In genomic region chr11:66288866-66289547, GRCh38 we compare ENCODE assay signal across 8 cellular contexts. TPM values are rescaled to one million over a fixed set of nuclear protein-coding genes. Genes with fewer than 3 reads are reported as not detected.
DNase-seq lines count a peak whose midpoint lies in the region; ATAC-seq, FAIRE-seq and TF ChIP-seq lines count a peak whose summit lies in the region.

YIF1A (minus strand) TSS chr11:66289143; CDS start chr11:66288985, 158 bp downstream.

- TF ChIP-seq CTCF in cardiac muscle cell (IDR thresholded peaks at IDR 0.05; ENCODE audit: low read depth, low read length): no peak
- peak; percentile 11 for TF ChIP-seq CTCF in parathyroid adenoma (IDR thresholded peaks at IDR 0.05)
- TF ChIP-seq CTCF in tibial nerve (IDR thresholded peaks at IDR 0.05): peak in 2 of 5 experiments; percentile 32 to 63

- DNase-seq in GM12891 (ENCODE audit: insufficient read length, low spot score) (peak; percentile 100), NCI-H1436 treated with DMSO at 0.1 percent for 48 hours (lab: John Stamatoyannopoulos, UW) (peak; percentile 94), T-cell (peak; percentile 90 to 99 (median 98)), cardiac muscle cell (ENCODE audit: low read depth in 1 of 2, low spot score in 1 of 2) (peak; percentile 99 to 100), tibial nerve (ENCODE audit: low spot score in 2 of 2) (peak; percentile 95 to 97)

- peak within 1 kb of the TSS; percentile 55 for H3K27ac ChIP-seq in adipose tissue (ENCODE audit: low read depth, low read length)
- H3K27ac ChIP-seq in cardiac muscle cell: peak within 1 kb of the TSS; percentile 92
- peak within 1 kb of the TSS; percentile 91 for H3K27ac ChIP-seq in parathyroid adenoma
- H3K27ac ChIP-seq in tibial nerve: peak within 1 kb of the TSS; percentile 90 to 97 (median 96)

- peak; percentile 80 for TF ChIP-seq POLR2A in GM12891 (IDR thresholded peaks at IDR 0.05; ENCODE audit: low read depth, low read length)
- TF ChIP-seq POLR2A in tibial nerve (IDR thresholded peaks at IDR 0.05): peak; percentile 93 to 97

- peaks cover 4% of the 10 kb centered on the region for H3K4me1 ChIP-seq in cardiac muscle cell (ENCODE audit: low read depth)
- no peaks in the 10 kb centered on the region for H3K4me1 ChIP-seq in parathyroid adenoma
- peaks cover 0 to 61% (median 25%) of the 10 kb centered on the region in 4 donors for H3K4me1 ChIP-seq in tibial nerve

- H3K79me2 ChIP-seq in parathyroid adenoma: no peaks in the 10 kb centered on the region

- H3K9me3 ChIP-seq in cardiac muscle cell (ENCODE audit: low read depth): no peaks in the 10 kb centered on the region
- H3K9me3 ChIP-seq in parathyroid adenoma (ENCODE audit: control insufficient read depth, low read length): no peaks in the 10 kb centered on the region
- H3K9me3 ChIP-seq in tibial nerve: no peaks in the 10 kb centered on the region

- H3K27me3 Mint-ChIP-seq in T-cell: peaks cover 12 to 19% of the 10 kb centered on the region in 2 donors

- H3K9me3 Mint-ChIP-seq in T-cell: no peaks in the 10 kb centered on the region

- H3K9ac ChIP-seq in parathyroid adenoma: peak within 1 kb of the TSS; percentile 28

- no peaks in the 10 kb centered on the region for H3K36me3 ChIP-seq in cardiac muscle cell
- no peaks in the 10 kb centered on the region for H3K36me3 ChIP-seq in parathyroid adenoma (ENCODE audit: control insufficient read depth, insufficient read depth, low read length)
- peaks cover 0 to 26% (median 0%) of the 10 kb centered on the region in 3 donors for H3K36me3 ChIP-seq in tibial nerve

- no peaks in the 10 kb centered on the region for H3K36me3 Mint-ChIP-seq in T-cell

- peak within 1 kb of the TSS; percentile 84 to 95 for H3K27ac Mint-ChIP-seq in T-cell

- 0% methylated on average over 56 to 74 of the region's 74 CpGs for WGBS in adipose tissue, 3 donors
- WGBS in tibial nerve, 2 donors: 0 to 1% methylated on average over 21 to 55 of the region's 74 CpGs

- H3K4me1 Mint-ChIP-seq in T-cell: peaks cover 33 to 46% (median 37%) of the 10 kb centered on the region in 3 donors

- peaks cover 35% of the 10 kb centered on the region for H3K27me3 ChIP-seq in cardiac muscle cell
- no peaks in the 10 kb centered on the region for H3K27me3 ChIP-seq in parathyroid adenoma (ENCODE audit: control insufficient read depth, insufficient read depth, low read length)
- H3K27me3 ChIP-seq in tibial nerve: peaks cover 0 to 31% of the 10 kb centered on the region in 2 donors

- H3K4me3 ChIP-seq in cardiac muscle cell (peak within 1 kb of the TSS; percentile 93), parathyroid adenoma (ENCODE audit: low read depth, low read length) (peak within 1 kb of the TSS; percentile 84), tibial nerve (peak within 1 kb of the TSS; percentile 65 to 88 (median 83))

- peak within 1 kb of the TSS; percentile 76 for H2AFZ ChIP-seq in parathyroid adenoma

- H3K4me3 Mint-ChIP-seq in T-cell: peak within 1 kb of the TSS; percentile 84 to 93 (median 89)

- ATAC-seq in HG02840 (IDR thresholded peaks at IDR 0.05; ENCODE audit: low FRiP score, unreplicated experiment) (peak; percentile 89), T-cell (replicated peaks in 1 of 4) (peak; percentile 91 to 96 (median 94))

- H3K4me2 ChIP-seq in parathyroid adenoma (ENCODE audit: low read length): peak within 1 kb of the TSS; percentile 87

- POLR2A ChIA-PET in T-cell (lab: Charles Lee): interaction anchor here (0.6 to 1.4 kb wide), 7 partner anchors 21 to 966 kb away, joined by 3 to 8 read pairs (median 4); partner anchors contain the start of genes CD248 (in 1 of the 2), RAB1B (in 1 of the 2) and RBM4B (in 1 of the 2)

- peak; percentile 75 to 96 for TF ChIP-seq EP300 in tibial nerve (IDR thresholded peaks at IDR 0.05)

- CTCF ChIA-PET in T-cell (lab: Charles Lee): interaction anchor here in 1 of 2 donors (0.6 to 2.5 kb wide), 9 partner anchors 16 to 1301 kb away, joined by 3 to 34 read pairs (median 3); partner anchors contain the start of genes MRPL11 and NPAS4

- peak; percentile 100 for FAIRE-seq in GM12891 (lab: Jason Lieb, UNC)

TF ChIP-seq in GM12891, 5 proteins besides CTCF, POLR2A, EP300 and RAD21:
- TF ChIP-seq POLR2AphosphoS5 (IDR thresholded peaks at IDR 0.05; ENCODE audit: low read depth, low read length) (peak; percentile 75), SPI1 (IDR thresholded peaks at IDR 0.05; ENCODE audit: low read depth, low read length) (no peak), TAF1 (IDR thresholded peaks at IDR 0.05; ENCODE audit: low read depth, low read length) (no peak), POU2F2 (IDR thresholded peaks at IDR 0.05; ENCODE audit: low read depth, low read length) (no peak; the same call in 1 of the 2 replicates), PAX5 (IDR thresholded peaks at IDR 0.05; ENCODE audit: insufficient read depth, low read length, severe bottlenecking) (no peak)
TF ChIP-seq in GM12891: peak in this region for 1.

RNA-seq across cellular contexts. Expression of gene YIF1A, which starts in this region (rescaled TPM):
- 58.0 TPM for polyA plus RNA-seq in GM12891 (2012; ENCODE audit: low read depth, missing spikeins)
- total RNA-seq in T-cell (10 to 100 TPM; 24.5 to 63.3 (median 56.9) TPM), cardiac muscle cell (68.2 and 121 TPM in 2 replicates), tibial nerve (100 to 1,000 TPM in 2 of 4 donors, 10 to 100 TPM in 2; 76.0 to 143 (median 90.6) TPM)
- polyA plus RNA-seq in adipose tissue (10 to 100 TPM; 62.9 to 84.3 (median 78.5) TPM), cardiac muscle cell (116 and 147 TPM in 2 replicates)

Comparison
In these comparisons a context has a peak if more than half of its experiments do, and no peak if none do; other contexts are left out.
1. Peak in every context shown above with its lines: DNase-seq, ATAC-seq, H3K4me3 ChIP-seq and H3K27ac ChIP-seq.